ENCODE assay signal across 24 cellular contexts in genomic region chr16:20822451-20823128, GRCh38. TPM values are rescaled to one million over a fixed set of nuclear protein-coding genes. Genes with fewer than 3 reads are reported as not detected.
DNase-seq lines count a peak whose midpoint lies in the region; ATAC-seq, FAIRE-seq and TF ChIP-seq lines count a peak whose summit lies in the region.
"Had no signal": no experiment of that assay in that cellular context is flagged by ENCODE, and none has a peak within 500 bp of the region (broad histone marks: within the 10 kb centered on the region; RNA-seq: fewer than 3 reads in every experiment).

No MANE protein-coding gene starts in this region.

- POLR2A ChIA-PET in HepG2 (lab: Yijun Ruan, JAX) (no interaction called here), WTC11 (lab: Charles Lee) (no interaction called here)
- POLR2A ChIA-PET in naive thymus-derived CD4-positive, alpha-beta T cell (lab: Charles Lee) = no interaction called here

- no peak for TF ChIP-seq RAD21 in HepG2 (CRISPR knock-in tag; IDR thresholded peaks at IDR 0.05)

- H3K4me1 ChIP-seq in HepG2 (ENCODE audit: insufficient read depth, low read length) (no peaks in the 10 kb centered on the region), right lobe of liver (no peaks in the 10 kb centered on the region), Loucy (ENCODE audit: insufficient read depth, low read length, poor library complexity, severe bottlenecking) (peaks cover 53% of the 10 kb centered on the region), thymus (ENCODE audit: control insufficient read depth, insufficient read depth, low read length) (peaks cover 6% of the 10 kb centered on the region)
- H3K4me1 ChIP-seq in naive thymus-derived CD4-positive, alpha-beta T cell (ENCODE audit: control insufficient read depth in 2 of 2, insufficient read depth in 2 of 2, low read length in 2 of 2) = no peaks in the 10 kb centered on the region
- H3K4me1 ChIP-seq: pancreas, thyroid gland had no signal

- no peak for DNase-seq in HepG2 (ENCODE audit: low spot score)
- DNase-seq in right lobe of liver = no peak
- peak; percentile 4 for DNase-seq in SKM-1 (lab: John Stamatoyannopoulos, UW; ENCODE audit: unreplicated experiment)
- DNase-seq in WTC11 (ENCODE audit: low spot score) = no peak
- no peak for DNase-seq in activated naive CD4-positive, alpha-beta T cell treated with anti-CD3 and anti-CD28 coated beads, Interleukin-2, amount 50 U/mL, for 16 hours
- DNase-seq in naive thymus-derived CD4-positive, alpha-beta T cell = no peak
- DNase-seq: activated gamma-delta T cell; body of pancreas; glutamatergic neuron; midbrain; NCI-H187; NCI-H526 treated with DMSO at 0.1 percent for 48 hours; nephron progenitor cell; pancreas; right cardiac atrium; stimulated activated CD4-positive, alpha-beta T cell treated with anti-CD3 and anti-CD28 coated beads, Interleukin-12 subunit alpha, Interleukin-12 subunit beta, amount 100 ng/mL, for 4 hours; stimulated activated CD4-positive, alpha-beta T cell treated with anti-CD3 and anti-CD28 coated beads, Interleukin-4, amount 100 ng/mL, for 4 hours; stimulated activated naive CD8-positive, alpha-beta T cell treated with anti-CD3 and anti-CD28 coated beads, Interleukin-15, Interleukin-2, amounts not matched to agents 100 U/mL and 50 U/mL, for 24 hours; thyroid gland had no signal

- H3K4me1 Mint-ChIP-seq in WTC11 = no peaks in the 10 kb centered on the region
- peaks cover 0 to 20% (median 5%) of the 10 kb centered on the region in 7 donors for H3K4me1 Mint-ChIP-seq in naive thymus-derived CD4-positive, alpha-beta T cell
- H3K4me1 Mint-ChIP-seq: nephron progenitor cell had no signal

- TF ChIP-seq EP300 in HepG2 (IDR thresholded peaks at IDR 0.05; ENCODE audit: low read depth in 2 of 2, low read length in 2 of 2) (no peak), HepG2 (CRISPR knock-in tag; IDR thresholded peaks at IDR 0.05; ENCODE audit: borderline replicate concordance) (no peak)

- no peak overlapping the region for H3K27ac Mint-ChIP-seq in WTC11
- H3K27ac Mint-ChIP-seq in naive thymus-derived CD4-positive, alpha-beta T cell = peak overlapping the region in 1 of 9 donors; percentile 64
- H3K27ac Mint-ChIP-seq: nephron progenitor cell had no signal

- intact Hi-C loops in HepG2 (cut with micrococcal nuclease; ENCODE audit: unreplicated experiment) = no loop called here
- intact Hi-C loops in right lobe of liver (cut with DNase I) = no loop called here
- intact Hi-C loops in naive thymus-derived CD4-positive, alpha-beta T cell (cut with micrococcal nuclease) = no loop called here

- no TSS peak for BruUV-seq in HepG2 (replicated peaks; lab: Mats Ljungman, UMichigan)

- H3K36me3 ChIP-seq in HepG2 (replicated peaks in 1 of 2; ENCODE audit: control insufficient read depth in 1 of 2, insufficient read depth in 2 of 2, low read length in 2 of 2) = peaks cover 6 to 38% of the 10 kb centered on the region in 2 experiments
- H3K36me3 ChIP-seq in right lobe of liver = no peaks in the 10 kb centered on the region
- H3K36me3 ChIP-seq in Loucy (ENCODE audit: insufficient read depth, low read length) = peaks cover 18% of the 10 kb centered on the region
- H3K36me3 ChIP-seq in thymus (ENCODE audit: control insufficient read depth, insufficient read depth) = peaks cover 2% of the 10 kb centered on the region
- H3K36me3 ChIP-seq in naive thymus-derived CD4-positive, alpha-beta T cell (ENCODE audit: control insufficient read depth in 2 of 3, insufficient read depth in 3 of 3, low read length in 3 of 3) = no peaks in the 10 kb centered on the region
- H3K36me3 ChIP-seq: pancreas, thyroid gland had no signal

- H3K9me3 Mint-ChIP-seq in WTC11 = peaks cover 3% of the 10 kb centered on the region; the same call in 1 of the 2 replicates
- no peaks in the 10 kb centered on the region for H3K9me3 Mint-ChIP-seq in naive thymus-derived CD4-positive, alpha-beta T cell
- H3K9me3 Mint-ChIP-seq: nephron progenitor cell had no signal

- H3K27me3 Mint-ChIP-seq in WTC11 (ENCODE audit: low read depth) = no peaks in the 10 kb centered on the region
- no peaks in the 10 kb centered on the region for H3K27me3 Mint-ChIP-seq in naive thymus-derived CD4-positive, alpha-beta T cell

- H4K20me1 ChIP-seq in HepG2 (ENCODE audit: insufficient read depth, low read length) (no peaks in the 10 kb centered on the region), Loucy (ENCODE audit: insufficient read depth, low read length, poor library complexity, severe bottlenecking) (no peaks in the 10 kb centered on the region)

- FAIRE-seq in HepG2 (lab: Jason Lieb, UNC) = no peak
- FAIRE-seq: D721Med, keratinocyte, pancreas had no signal

- CTCF ChIA-PET in HepG2 (lab: Yijun Ruan, JAX; ENCODE audit: low intra/inter-chr PET ratio, low total read pairs) (no interaction called here), WTC11 (lab: Charles Lee) (no interaction called here)
- CTCF ChIA-PET in naive thymus-derived CD4-positive, alpha-beta T cell (lab: Charles Lee) = interaction anchor here (0.6 kb wide), 1 partner anchor 265 kb away, joined by 3 read pairs; no protein-coding TSS in a partner anchor

- TF ChIP-seq CTCF in HepG2 (CRISPR knock-in tag; IDR thresholded peaks at IDR 0.05) (no peak), right lobe of liver (IDR thresholded peaks at IDR 0.05) (no peak), Loucy (conservative IDR thresholded peaks at IDR 0.05; ENCODE audit: low read length) (no peak), WTC11 (IDR thresholded peaks at IDR 0.05) (no peak)

- H3K9ac ChIP-seq in HepG2 (ENCODE audit: insufficient read depth, low read depth, low read length) = no peak overlapping the region
- peak overlapping the region; percentile 42 for H3K9ac ChIP-seq in Loucy (ENCODE audit: low read depth, low read length, poor library complexity, severe bottlenecking)

- H3F3A ChIP-seq in Loucy (ENCODE audit: low read depth) = no peaks in the 10 kb centered on the region

- H3K9me2 ChIP-seq in Loucy (replicated peaks; ENCODE audit: low read depth, low read length) = no peaks in the 10 kb centered on the region

- 92% methylated on average over 2 of the region's 2 CpGs for WGBS in HepG2 (ENCODE audit: low lambda C conversion rate)
- WGBS in right lobe of liver (ENCODE audit: insufficient coverage, low coverage, low lambda C conversion rate, missing lambda C conversion rate) = 64% methylated on average over 2 of the region's 2 CpGs
- WGBS in thymus = 8% methylated on average over 2 of the region's 2 CpGs

- H3K9me3 ChIP-seq in HepG2 (ENCODE audit: low read length) (no peaks in the 10 kb centered on the region), right lobe of liver (no peaks in the 10 kb centered on the region), Loucy (ENCODE audit: insufficient read depth, low read depth, low read length) (no peaks in the 10 kb centered on the region), thymus (ENCODE audit: control insufficient read depth) (no peaks in the 10 kb centered on the region)
- no peaks in the 10 kb centered on the region for H3K9me3 ChIP-seq in naive thymus-derived CD4-positive, alpha-beta T cell (ENCODE audit: control insufficient read depth in 2 of 3, low read length in 3 of 3)
- H3K9me3 ChIP-seq: body of pancreas, pancreas, thyroid gland had no signal

- no peak overlapping the region for H3K27ac ChIP-seq in HepG2 (ENCODE audit: extremely low read length, insufficient read depth, low read length)
- no peak overlapping the region for H3K27ac ChIP-seq in right lobe of liver
- peak overlapping the region; percentile 53 for H3K27ac ChIP-seq in thymus (ENCODE audit: low read depth)
- no peak overlapping the region for H3K27ac ChIP-seq in naive thymus-derived CD4-positive, alpha-beta T cell (ENCODE audit: low read depth, low read length)
- H3K27ac ChIP-seq: body of pancreas, pancreas, thyroid gland had no signal

- H3K4me3 Mint-ChIP-seq in WTC11 = no peak overlapping the region
- H3K4me3 Mint-ChIP-seq in naive thymus-derived CD4-positive, alpha-beta T cell = peak overlapping the region in 1 of 10 donors; percentile 13
- H3K4me3 Mint-ChIP-seq: CD14-positive monocyte, nephron progenitor cell had no signal

- no peaks in the 10 kb centered on the region for H3K27me3 ChIP-seq in HepG2 (ENCODE audit: control insufficient read depth in 1 of 2, insufficient read depth in 2 of 2, low read length in 2 of 2)
- H3K27me3 ChIP-seq in right lobe of liver = no peaks in the 10 kb centered on the region
- H3K27me3 ChIP-seq in Loucy (ENCODE audit: insufficient read depth, low read length, poor library complexity, severe bottlenecking) = no peaks in the 10 kb centered on the region
- H3K27me3 ChIP-seq in thymus (ENCODE audit: control insufficient read depth, insufficient read depth) = no peaks in the 10 kb centered on the region
- no peaks in the 10 kb centered on the region for H3K27me3 ChIP-seq in naive thymus-derived CD4-positive, alpha-beta T cell (ENCODE audit: control insufficient read depth in 2 of 2, insufficient read depth in 2 of 2, low read length in 2 of 2)
- H3K27me3 ChIP-seq: body of pancreas, pancreas, thyroid gland had no signal

- no peaks in the 10 kb centered on the region for H3K79me2 ChIP-seq in HepG2 (ENCODE audit: insufficient read depth, low read length)
- no peaks in the 10 kb centered on the region for H3K79me2 ChIP-seq in Loucy (ENCODE audit: insufficient read depth, low read length)

- H3K4me2 ChIP-seq in HepG2 (ENCODE audit: low read depth, low read length) (no peak overlapping the region), Loucy (ENCODE audit: low read depth, low read length, poor library complexity, severe bottlenecking) (peak overlapping the region; percentile 53)

- in situ Hi-C loops in HepG2 (cut with HindIII; ENCODE audit: extremely low pct_ligation_motif_present, low pct_unique_long_range_greater_than_20kb) = no loop called here

- H2AFZ ChIP-seq in HepG2 (ENCODE audit: low read length) = no peak overlapping the region
- peak overlapping the region; percentile 44; the same call in 1 of the 2 replicates for H2AFZ ChIP-seq in Loucy (ENCODE audit: low read length)

- TF ChIP-seq POLR2A in HepG2 (IDR thresholded peaks at IDR 0.05; ENCODE audit: insufficient read depth in 1 of 2, low read depth in 2 of 2, low read length in 2 of 2) (no peak), right lobe of liver (IDR thresholded peaks at IDR 0.05) (no peak)

- ATAC-seq in HepG2 = no peak
- ATAC-seq in right lobe of liver = no peak
- no peak for ATAC-seq in WTC11
- ATAC-seq in naive thymus-derived CD4-positive, alpha-beta T cell = no peak
- ATAC-seq: body of pancreas; pancreas; right cardiac atrium; stimulated activated naive CD8-positive, alpha-beta T cell treated with anti-CD3 and anti-CD28 coated beads, Interleukin-15, Interleukin-2, amounts not matched to agents 100 U/mL and 50 U/mL, for 24 hours had no signal

- peaks cover 22% of the 10 kb centered on the region for H3K36me3 Mint-ChIP-seq in WTC11
- H3K36me3 Mint-ChIP-seq in naive thymus-derived CD4-positive, alpha-beta T cell = peaks cover 0 to 41% (median 0%) of the 10 kb centered on the region in 5 donors

- H3K4me3 ChIP-seq in HepG2 (replicated peaks in 1 of 3; ENCODE audit: insufficient read depth in 1 of 3, low read depth in 2 of 3, low read length in 3 of 3) = no peak overlapping the region
- no peak overlapping the region for H3K4me3 ChIP-seq in right lobe of liver
- H3K4me3 ChIP-seq in Loucy (ENCODE audit: low read length, poor library complexity, severe bottlenecking) = peak overlapping the region; percentile 46
- H3K4me3 ChIP-seq in thymus (ENCODE audit: low read length) = no peak overlapping the region
- no peak overlapping the region for H3K4me3 ChIP-seq in naive thymus-derived CD4-positive, alpha-beta T cell (ENCODE audit: low read length)
- H3K4me3 ChIP-seq: body of pancreas, pancreas, thyroid gland had no signal

RNA-seq across cellular contexts. Expression of gene REXO5, which starts 16.3 kb away (rescaled TPM):
- total RNA-seq in HepG2 (2016; rRNA removed; fragmentation: Illumina TruSeq; extraction: Trizol) (13.1 and 14.4 TPM in 2 replicates), right lobe of liver (1 to 10 TPM; 1.1 to 2.9 (median 2.4) TPM), WTC11 (2021) (8.5 to 10.5 TPM (median 9.2 TPM) in 3 replicates)
- 13.8 and 15.9 TPM in 2 replicates for total RNA-seq in HepG2 (2016; cell fraction: cytosol; rRNA removed; fragmentation: Illumina TruSeq; extraction: Trizol; ENCODE audit: low read depth)
- 12.0 and 13.3 TPM in 2 replicates for total RNA-seq in HepG2 (2016; cell fraction: insoluble cytoplasmic fraction; rRNA removed; fragmentation: Illumina TruSeq; extraction: Trizol)
- 10.3 and 11.4 TPM in 2 replicates for total RNA-seq in HepG2 (2016; cell fraction: membrane; rRNA removed; fragmentation: Illumina TruSeq; extraction: Trizol)
- 18.6 and 20.9 TPM in 2 replicates for total RNA-seq in HepG2 (2016; cell fraction: nucleus; rRNA removed; fragmentation: Illumina TruSeq; extraction: Trizol)
- polyA plus RNA-seq in HepG2 (2011; rRNA removed) (5.5 and 5.9 TPM in 2 replicates), thymus (3.7 TPM)
- 2.1 and 2.7 TPM in 2 replicates for polyA plus RNA-seq in HepG2 (2011; cell fraction: cytosol; rRNA removed)
- polyA plus RNA-seq in HepG2 (2011; cell fraction: nucleus; rRNA removed) = 9.1 and 9.5 TPM in 2 replicates
- 3.5 and 6.7 TPM in 2 replicates for polyA plus RNA-seq in HepG2 (2012)
- 2.0 and 2.6 TPM in 2 replicates for polyA plus RNA-seq in HepG2 (2016; cell fraction: cytosol; fragmentation: Illumina TruSeq; extraction: Trizol; ENCODE audit: low read depth)
- 10.4 and 10.8 TPM in 2 replicates for polyA plus RNA-seq in HepG2 (2016; cell fraction: insoluble cytoplasmic fraction; fragmentation: Illumina TruSeq; extraction: Trizol; ENCODE audit: low read depth)
- polyA plus RNA-seq in HepG2 (2016; cell fraction: membrane; fragmentation: Illumina TruSeq; extraction: Trizol; ENCODE audit: low read depth) = 3.7 and 4.7 TPM in 2 replicates
- 17.5 and 20.3 TPM in 2 replicates for polyA plus RNA-seq in HepG2 (2016; cell fraction: nucleus; fragmentation: Illumina TruSeq; extraction: Trizol; ENCODE audit: insufficient read depth, low read depth)
- polyA minus RNA-seq in HepG2 (2011; rRNA and poly(A)+ RNA removed; ENCODE audit: low replicate concordance) = 6.7 and 10.1 TPM in 2 replicates
- polyA minus RNA-seq in HepG2 (2011; cell fraction: cytosol; rRNA and poly(A)+ RNA removed) = 3.8 and 5.8 TPM in 2 replicates
- 26.3 and 29.6 TPM in 2 replicates for polyA minus RNA-seq in HepG2 (2011; cell fraction: nucleus; rRNA and poly(A)+ RNA removed)
- 1 to 10 TPM in 3 of 5 experiments, under 1 TPM in 2; 0.35 to 9.5 (median 1.6) TPM for total RNA-seq in naive thymus-derived CD4-positive, alpha-beta T cell
- not detected for polyA plus RNA-seq in naive thymus-derived CD4-positive, alpha-beta T cell

RNA-seq across cellular contexts. Expression of gene ERI2, which starts 16.3 kb away (rescaled TPM):
- total RNA-seq in HepG2 (2016; rRNA removed; fragmentation: Illumina TruSeq; extraction: Trizol) (41.3 and 53.1 TPM in 2 replicates), right lobe of liver (10 to 100 TPM in 5 of 6 experiments, 1 to 10 TPM in 1; 9.8 to 15.9 (median 14.8) TPM), WTC11 (2021) (15.7 to 18.3 TPM (median 16.9 TPM) in 3 replicates)
- 19.3 and 19.4 TPM in 2 replicates for total RNA-seq in HepG2 (2016; cell fraction: cytosol; rRNA removed; fragmentation: Illumina TruSeq; extraction: Trizol; ENCODE audit: low read depth)
- 40.2 and 47.3 TPM in 2 replicates for total RNA-seq in HepG2 (2016; cell fraction: insoluble cytoplasmic fraction; rRNA removed; fragmentation: Illumina TruSeq; extraction: Trizol)
- 41.1 and 44.1 TPM in 2 replicates for total RNA-seq in HepG2 (2016; cell fraction: membrane; rRNA removed; fragmentation: Illumina TruSeq; extraction: Trizol)
- total RNA-seq in HepG2 (2016; cell fraction: nucleus; rRNA removed; fragmentation: Illumina TruSeq; extraction: Trizol) = 48.1 and 48.5 TPM in 2 replicates
- polyA plus RNA-seq in HepG2 (2011; rRNA removed) (16.3 and 17.4 TPM in 2 replicates), thymus (12.2 TPM)
- 7.2 and 9.4 TPM in 2 replicates for polyA plus RNA-seq in HepG2 (2011; cell fraction: cytosol; rRNA removed)
- polyA plus RNA-seq in HepG2 (2011; cell fraction: nucleus; rRNA removed) = 24.8 and 33.6 TPM in 2 replicates
- polyA plus RNA-seq in HepG2 (2012) = 11.3 and 21.2 TPM in 2 replicates
- polyA plus RNA-seq in HepG2 (2016; cell fraction: cytosol; fragmentation: Illumina TruSeq; extraction: Trizol; ENCODE audit: low read depth) = 3.9 and 6.1 TPM in 2 replicates
- polyA plus RNA-seq in HepG2 (2016; cell fraction: insoluble cytoplasmic fraction; fragmentation: Illumina TruSeq; extraction: Trizol; ENCODE audit: low read depth) = 40.1 and 44.5 TPM in 2 replicates
- 16.7 and 17.7 TPM in 2 replicates for polyA plus RNA-seq in HepG2 (2016; cell fraction: membrane; fragmentation: Illumina TruSeq; extraction: Trizol; ENCODE audit: low read depth)
- polyA plus RNA-seq in HepG2 (2016; cell fraction: nucleus; fragmentation: Illumina TruSeq; extraction: Trizol; ENCODE audit: insufficient read depth, low read depth) = 46.2 and 48.0 TPM in 2 replicates
- polyA minus RNA-seq in HepG2 (2011; rRNA and poly(A)+ RNA removed; ENCODE audit: low replicate concordance) = 10.5 and 15.9 TPM in 2 replicates
- polyA minus RNA-seq in HepG2 (2011; cell fraction: cytosol; rRNA and poly(A)+ RNA removed) = 8.3 and 13.4 TPM in 2 replicates
- polyA minus RNA-seq in HepG2 (2011; cell fraction: nucleus; rRNA and poly(A)+ RNA removed) = 45.3 and 46.2 TPM in 2 replicates
- 10 to 100 TPM in 1 of 5 experiments, 1 to 10 TPM in 4; 2.4 to 10.4 (median 3.6) TPM for total RNA-seq in naive thymus-derived CD4-positive, alpha-beta T cell
- 1 to 10 TPM; 1.8 to 2.1 TPM for polyA plus RNA-seq in naive thymus-derived CD4-positive, alpha-beta T cell

RNA-seq across cellular contexts. Expression of gene ACSM3, which starts 58.8 kb away (rescaled TPM):
- total RNA-seq in HepG2 (2016; rRNA removed; fragmentation: Illumina TruSeq; extraction: Trizol) (108 and 125 TPM in 2 replicates), right lobe of liver (100 to 1,000 TPM in 1 of 6 experiments, 10 to 100 TPM in 5; 24.5 to 109 (median 57.9) TPM), WTC11 (2021) (5.0 to 6.5 TPM (median 6.5 TPM) in 3 replicates)
- 16.9 and 17.5 TPM in 2 replicates for total RNA-seq in HepG2 (2016; cell fraction: cytosol; rRNA removed; fragmentation: Illumina TruSeq; extraction: Trizol; ENCODE audit: low read depth)
- 103 and 128 TPM in 2 replicates for total RNA-seq in HepG2 (2016; cell fraction: insoluble cytoplasmic fraction; rRNA removed; fragmentation: Illumina TruSeq; extraction: Trizol)
- total RNA-seq in HepG2 (2016; cell fraction: membrane; rRNA removed; fragmentation: Illumina TruSeq; extraction: Trizol) = 55.2 and 56.2 TPM in 2 replicates
- 194 and 207 TPM in 2 replicates for total RNA-seq in HepG2 (2016; cell fraction: nucleus; rRNA removed; fragmentation: Illumina TruSeq; extraction: Trizol)
- polyA plus RNA-seq in HepG2 (2011; rRNA removed) (74.0 and 84.3 TPM in 2 replicates), thymus (9.9 TPM)
- 50.4 and 63.7 TPM in 2 replicates for polyA plus RNA-seq in HepG2 (2011; cell fraction: cytosol; rRNA removed)
- 123 and 153 TPM in 2 replicates for polyA plus RNA-seq in HepG2 (2011; cell fraction: nucleus; rRNA removed)
- polyA plus RNA-seq in HepG2 (2012) = 99.7 and 110 TPM in 2 replicates
- 14.1 and 15.2 TPM in 2 replicates for polyA plus RNA-seq in HepG2 (2016; cell fraction: cytosol; fragmentation: Illumina TruSeq; extraction: Trizol; ENCODE audit: low read depth)
- polyA plus RNA-seq in HepG2 (2016; cell fraction: insoluble cytoplasmic fraction; fragmentation: Illumina TruSeq; extraction: Trizol; ENCODE audit: low read depth) = 156 and 162 TPM in 2 replicates
- 43.7 and 47.6 TPM in 2 replicates for polyA plus RNA-seq in HepG2 (2016; cell fraction: membrane; fragmentation: Illumina TruSeq; extraction: Trizol; ENCODE audit: low read depth)
- polyA plus RNA-seq in HepG2 (2016; cell fraction: nucleus; fragmentation: Illumina TruSeq; extraction: Trizol; ENCODE audit: insufficient read depth, low read depth) = 215 and 247 TPM in 2 replicates
- polyA minus RNA-seq in HepG2 (2011; rRNA and poly(A)+ RNA removed; ENCODE audit: low replicate concordance) = 0.82 and 141 TPM in 2 replicates
- polyA minus RNA-seq in HepG2 (2011; cell fraction: cytosol; rRNA and poly(A)+ RNA removed) = 18.3 and 32.4 TPM in 2 replicates
- polyA minus RNA-seq in HepG2 (2011; cell fraction: nucleus; rRNA and poly(A)+ RNA removed) = 204 and 288 TPM in 2 replicates
- 10 to 100 TPM in 1 of 5 experiments, 1 to 10 TPM in 4; 3.0 to 10.9 (median 7.4) TPM for total RNA-seq in naive thymus-derived CD4-positive, alpha-beta T cell
- 10 to 100 TPM in 1 of 2 donors, 1 to 10 TPM in 1; 9.8 to 10.1 TPM for polyA plus RNA-seq in naive thymus-derived CD4-positive, alpha-beta T cell
